ENCODE assay signal across 23 cellular contexts in genomic region chr1:18603212-18603852, GRCh38. TPM values are rescaled to one million over a fixed set of nuclear protein-coding genes. Genes with fewer than 3 reads are reported as not detected.
DNase-seq lines count a peak whose midpoint lies in the region; ATAC-seq, FAIRE-seq and TF ChIP-seq lines count a peak whose summit lies in the region.
"Had no signal": no experiment of that assay in that cellular context is flagged by ENCODE, and none has a peak within 500 bp of the region (broad histone marks: within the 10 kb centered on the region; RNA-seq: fewer than 3 reads in every experiment).

No MANE protein-coding gene starts in this region.

- no peak overlapping the region for H3K56ac ChIP-seq in H1 (replicated peaks; ENCODE audit: insufficient read length, low read depth, low read length)

- TF ChIP-seq RAD21 in H1 (IDR thresholded peaks at IDR 0.05 in 1 of 2, conservative IDR thresholded peaks at IDR 0.05 in 1 of 2; ENCODE audit: low read depth in 2 of 2, low read length in 2 of 2): no peak

- H3K18ac ChIP-seq in H1 (ENCODE audit: extremely low read depth, low read length) (no peak overlapping the region; the same call in 1 of the 2 replicates), trophoblast cell (ENCODE audit: low read length) (no peak overlapping the region)

- H3K4me1 Mint-ChIP-seq in activated CD8-positive, alpha-beta T cell treated with anti-CD3 and anti-CD28 coated beads for 36 hours (ENCODE audit: low read depth): no peaks in the 10 kb centered on the region
- H3K4me1 Mint-ChIP-seq in activated CD8-positive, alpha-beta T cell treated with anti-CD3 and anti-CD28 coated beads, Interleukin-2, amount 10 ng/mL, durations not matched to agents 7 days and 5 days (ENCODE audit: low read depth): no peaks in the 10 kb centered on the region
- H3K4me1 Mint-ChIP-seq in stimulated activated naive B cell treated with anti-CD40 and anti-IgM and Interleukin-4, amounts not matched to agents 10 μg/mL and 1 μg/mL and 100 μg/mL, for 72 hours: no peaks in the 10 kb centered on the region
- H3K4me1 Mint-ChIP-seq: CD4-positive, CD25-positive, alpha-beta regulatory T cell had no signal

- H2AK5ac ChIP-seq in H1 (ENCODE audit: low read depth, low read length) (no peak overlapping the region), trophoblast cell (ENCODE audit: low read length) (no peak overlapping the region)

- H4K5ac ChIP-seq in H1 (ENCODE audit: insufficient read length, low read depth, low read length): no peak overlapping the region

- H3K23me2 ChIP-seq in H1 (ENCODE audit: low read depth, low read length): no peaks in the 10 kb centered on the region; the same call in 1 of the 2 replicates

- TF ChIP-seq EP300 in H1 (IDR thresholded peaks at IDR 0.05; ENCODE audit: borderline replicate concordance in 1 of 2, low read depth in 2 of 2, low read length in 2 of 2): no peak

- H3K27me3 ChIP-seq in H1 (replicated peaks in 1 of 4; ENCODE audit: control insufficient read depth in 3 of 4, extremely low read depth in 1 of 4, insufficient read depth in 3 of 4, low read length in 3 of 4) (peaks cover 0 to 4% (median 0%) of the 10 kb centered on the region in 4 experiments; a peak in 3 of 7 replicates), trophoblast cell (ENCODE audit: insufficient read depth, low read length) (no peaks in the 10 kb centered on the region)
- H3K27me3 ChIP-seq: BE2C had no signal

- H2AFZ ChIP-seq in H1 (ENCODE audit: low read length) (no peak overlapping the region), trophoblast cell (ENCODE audit: insufficient read depth, low read length, poor library complexity) (no peak overlapping the region)
- H2AFZ ChIP-seq: GM23248 had no signal

- H4K91ac ChIP-seq in H1 (replicated peaks; ENCODE audit: insufficient read length, low read length): no peak overlapping the region
- H4K91ac ChIP-seq in trophoblast cell (ENCODE audit: low read depth, low read length): no peak overlapping the region

- H3K23ac ChIP-seq in H1 (ENCODE audit: insufficient read length) (no peak overlapping the region), trophoblast cell (ENCODE audit: low read length) (no peak overlapping the region)

- H3K4me2 ChIP-seq in H1 (ENCODE audit: insufficient read depth in 1 of 2, low read depth in 2 of 2, low read length in 2 of 2) (peak overlapping the region in 1 of 2 experiments; percentile 10; a peak in 2 of 4 replicates), trophoblast cell (ENCODE audit: low read length) (no peak overlapping the region)

- POLR2A ChIA-PET in activated CD8-positive, alpha-beta T cell treated with anti-CD3 and anti-CD28 coated beads for 36 hours (lab: Charles Lee): no interaction called here
- POLR2A ChIA-PET in activated CD8-positive, alpha-beta T cell treated with anti-CD3 and anti-CD28 coated beads, Interleukin-2, amount 10 ng/mL, durations not matched to agents 7 days and 5 days (lab: Charles Lee): interaction anchor here (0.9 kb wide), 1 partner anchor 22 kb away, joined by 3 read pairs; no protein-coding TSS in a partner anchor
- POLR2A ChIA-PET in HEK293 (lab: Yijun Ruan, JAX): no interaction called here
- POLR2A ChIA-PET in H1 (lab: Charles Lee; ENCODE audit: partially characterized antibody): interaction anchor here (0.7 to 0.9 kb wide), 2 partner anchors 31 to 76 kb away, joined by 4 read pairs; no protein-coding TSS in a partner anchor

- no peaks in the 10 kb centered on the region for H3K79me2 ChIP-seq in H1 (ENCODE audit: control insufficient read depth in 1 of 2, insufficient read depth in 2 of 2, low read length in 2 of 2)
- no peaks in the 10 kb centered on the region for H3K79me2 ChIP-seq in trophoblast cell (ENCODE audit: control insufficient read depth, insufficient read depth, low read length, poor library complexity)

- FAIRE-seq in H1 (lab: Jason Lieb, UNC): no peak
- FAIRE-seq: GM12878 had no signal

- H3K27ac Mint-ChIP-seq in activated CD8-positive, alpha-beta T cell treated with anti-CD3 and anti-CD28 coated beads for 36 hours: no peak overlapping the region
- H3K27ac Mint-ChIP-seq in activated CD8-positive, alpha-beta T cell treated with anti-CD3 and anti-CD28 coated beads, Interleukin-2, amount 10 ng/mL, durations not matched to agents 7 days and 5 days: no peak overlapping the region
- no peak overlapping the region for H3K27ac Mint-ChIP-seq in stimulated activated naive B cell treated with anti-CD40 and anti-IgM and Interleukin-4, amounts not matched to agents 10 μg/mL and 1 μg/mL and 100 μg/mL, for 72 hours
- H3K27ac Mint-ChIP-seq: CD4-positive, CD25-positive, alpha-beta regulatory T cell had no signal

- H3K4me3 ChIP-seq in HEK293 (ENCODE audit: low read depth, low read length): no peak overlapping the region
- H3K4me3 ChIP-seq in H1 (ENCODE audit: extremely low read depth in 1 of 4, insufficient read depth in 2 of 4, low read depth in 3 of 4, low read length in 4 of 4): no peak overlapping the region
- no peak overlapping the region for H3K4me3 ChIP-seq in trophoblast cell (ENCODE audit: low read depth, low read length)
- H3K4me3 ChIP-seq: GM12878, GM23248 had no signal

- H3K79me1 ChIP-seq in H1 (ENCODE audit: low read depth, low read length) (no peaks in the 10 kb centered on the region), trophoblast cell (ENCODE audit: low read length) (no peaks in the 10 kb centered on the region)

- no peak overlapping the region for H2BK15ac ChIP-seq in H1 (ENCODE audit: low read length)

- no peak overlapping the region for H3K27ac ChIP-seq in HEK293 (ENCODE audit: extremely low read depth, low read depth, low read length)
- no peak overlapping the region for H3K27ac ChIP-seq in H1 (ENCODE audit: low read depth, low read length)
- H3K27ac ChIP-seq in trophoblast cell (ENCODE audit: low read depth, low read length): no peak overlapping the region
- H3K27ac ChIP-seq: GM23248 had no signal

- 61% methylated on average over 12 of the region's 13 CpGs; no CpG with 5 or more reads in 1 of the 2 experiments for WGBS in H1 (ENCODE audit: extremely low coverage in 1 of 2, insufficient coverage in 1 of 2, insufficient read length in 1 of 2, insufficient replicate concordance in 2 of 2, low coverage in 1 of 2, low lambda C conversion rate in 2 of 2, missing lambda C conversion rate in 1 of 2), 2 experiments
- WGBS in trophoblast cell (ENCODE audit: extremely low coverage, insufficient coverage, insufficient read length): no CpG with 5 or more reads among the region's 13 CpGs

- CTCF ChIA-PET in activated CD8-positive, alpha-beta T cell treated with anti-CD3 and anti-CD28 coated beads for 36 hours (lab: Charles Lee): interaction anchor here (1.4 to 1.5 kb wide), 3 partner anchors 22 to 216 kb away, joined by 3 to 5 read pairs (median 4); no protein-coding TSS in a partner anchor
- CTCF ChIA-PET in activated CD8-positive, alpha-beta T cell treated with anti-CD3 and anti-CD28 coated beads, Interleukin-2, amount 10 ng/mL, durations not matched to agents 7 days and 5 days (lab: Charles Lee): interaction anchor here (1.1 to 1.7 kb wide), 4 partner anchors 15 to 281 kb away, joined by 3 to 5 read pairs (median 3); no protein-coding TSS in a partner anchor
- CTCF ChIA-PET in HEK293 (lab: Yijun Ruan, JAX) (interaction anchor here (0.6 to 2.2 kb wide), 7 partner anchors 10 to 403 kb away, joined by 3 to 9 read pairs (median 4); no protein-coding TSS in a partner anchor), H1 (lab: Charles Lee; ENCODE audit: partially characterized antibody) (interaction anchor here (0.8 to 2.2 kb wide), 19 partner anchors 9 to 281 kb away, joined by 3 to 21 read pairs (median 4); partner anchors contain the start of gene PAX7)

- no peak for TF ChIP-seq POLR2A in H1 (IDR thresholded peaks at IDR 0.05; ENCODE audit: control extremely low read depth in 1 of 2, low read depth in 2 of 2, low read length in 2 of 2)

- H4K8ac ChIP-seq in H1 (ENCODE audit: extremely low read depth, insufficient read depth, low read length): 0 out of 2 replicates have a peak overlapping the region, but pooled peaks have one; percentile 20
- H4K8ac ChIP-seq in trophoblast cell (ENCODE audit: low read depth, low read length): no peak overlapping the region

- H3K4me3 Mint-ChIP-seq in activated CD8-positive, alpha-beta T cell treated with anti-CD3 and anti-CD28 coated beads for 36 hours: no peak overlapping the region
- H3K4me3 Mint-ChIP-seq in activated CD8-positive, alpha-beta T cell treated with anti-CD3 and anti-CD28 coated beads, Interleukin-2, amount 10 ng/mL, durations not matched to agents 7 days and 5 days: no peak overlapping the region
- H3K4me3 Mint-ChIP-seq in stimulated activated naive B cell treated with anti-CD40 and anti-IgM and Interleukin-4, amounts not matched to agents 10 μg/mL and 1 μg/mL and 100 μg/mL, for 72 hours: no peak overlapping the region
- H3K4me3 Mint-ChIP-seq: CD4-positive, CD25-positive, alpha-beta regulatory T cell had no signal

- H3K36me3 ChIP-seq in HEK293 (ENCODE audit: control insufficient read depth in 2 of 2, insufficient read depth in 1 of 2, low read length in 2 of 2) (no peaks in the 10 kb centered on the region), H1 (ENCODE audit: control insufficient read depth in 2 of 4, insufficient read depth in 4 of 4, low read length in 3 of 4) (no peaks in the 10 kb centered on the region), trophoblast cell (ENCODE audit: control insufficient read depth in 1 of 2, insufficient read depth in 2 of 2, low read length in 2 of 2) (no peaks in the 10 kb centered on the region)
- H3K36me3 ChIP-seq: BE2C had no signal

- no peaks in the 10 kb centered on the region for H4K20me1 ChIP-seq in H1 (replicated peaks in 1 of 2; ENCODE audit: control insufficient read depth in 1 of 2, insufficient read depth in 2 of 2, low read length in 2 of 2)

- H2BK120ac ChIP-seq in H1 (replicated peaks; ENCODE audit: low read depth, low read length) (no peak overlapping the region), trophoblast cell (ENCODE audit: insufficient read depth, low read length, poor library complexity) (no peak overlapping the region)

- peaks cover 8% of the 10 kb centered on the region for H3K27me3 Mint-ChIP-seq in activated CD8-positive, alpha-beta T cell treated with anti-CD3 and anti-CD28 coated beads for 36 hours
- H3K27me3 Mint-ChIP-seq in activated CD8-positive, alpha-beta T cell treated with anti-CD3 and anti-CD28 coated beads, Interleukin-2, amount 10 ng/mL, durations not matched to agents 7 days and 5 days (ENCODE audit: low read depth): peaks cover 7% of the 10 kb centered on the region
- H3K27me3 Mint-ChIP-seq in stimulated activated naive B cell treated with anti-CD40 and anti-IgM and Interleukin-4, amounts not matched to agents 10 μg/mL and 1 μg/mL and 100 μg/mL, for 72 hours: peaks cover 20 to 26% of the 10 kb centered on the region in 2 donors

- H2BK12ac ChIP-seq in H1 (ENCODE audit: low read depth, low read length): 0 out of 2 replicates have a peak overlapping the region, but pooled peaks have one; percentile 82
- H2BK12ac ChIP-seq in trophoblast cell (ENCODE audit: low read length): no peak overlapping the region

- H2BK5ac ChIP-seq in H1 (ENCODE audit: low read depth, low read length): no peak overlapping the region
- no peak overlapping the region for H2BK5ac ChIP-seq in trophoblast cell (ENCODE audit: low read depth, low read length, poor library complexity)

- intact Hi-C loops in activated CD8-positive, alpha-beta T cell treated with anti-CD3 and anti-CD28 coated beads for 36 hours (cut with micrococcal nuclease): no loop called here

- H3K9me3 Mint-ChIP-seq in activated CD8-positive, alpha-beta T cell treated with anti-CD3 and anti-CD28 coated beads for 36 hours: no peaks in the 10 kb centered on the region
- H3K9me3 Mint-ChIP-seq in activated CD8-positive, alpha-beta T cell treated with anti-CD3 and anti-CD28 coated beads, Interleukin-2, amount 10 ng/mL, durations not matched to agents 7 days and 5 days (ENCODE audit: insufficient read depth): no peaks in the 10 kb centered on the region
- no peaks in the 10 kb centered on the region for H3K9me3 Mint-ChIP-seq in stimulated activated naive B cell treated with anti-CD40 and anti-IgM and Interleukin-4, amounts not matched to agents 10 μg/mL and 1 μg/mL and 100 μg/mL, for 72 hours

- H3K4ac ChIP-seq in H1 (replicated peaks; ENCODE audit: insufficient read length, low read depth, low read length) (peak overlapping the region; percentile 45), trophoblast cell (ENCODE audit: low read depth, low read length) (no peak overlapping the region)

- no peak overlapping the region for H4K12ac ChIP-seq in trophoblast cell (ENCODE audit: low read depth, low read length)

- TF ChIP-seq CTCF in activated CD8-positive, alpha-beta T cell treated with anti-CD3 and anti-CD28 coated beads for 36 hours (IDR thresholded peaks at IDR 0.05): no peak
- TF ChIP-seq CTCF in HEK293 (tag by site-specific recombination; IDR thresholded peaks at IDR 0.05) (no peak), H1 (IDR thresholded peaks at IDR 0.05; ENCODE audit: control extremely low read depth in 1 of 3, insufficient read depth in 1 of 3, low read depth in 1 of 3, low read length in 3 of 3) (no peak)

- H3K36me3 Mint-ChIP-seq in activated CD8-positive, alpha-beta T cell treated with anti-CD3 and anti-CD28 coated beads for 36 hours (ENCODE audit: low read depth): no peaks in the 10 kb centered on the region
- no peaks in the 10 kb centered on the region for H3K36me3 Mint-ChIP-seq in activated CD8-positive, alpha-beta T cell treated with anti-CD3 and anti-CD28 coated beads, Interleukin-2, amount 10 ng/mL, durations not matched to agents 7 days and 5 days (ENCODE audit: low read depth)
- no peaks in the 10 kb centered on the region for H3K36me3 Mint-ChIP-seq in stimulated activated naive B cell treated with anti-CD40 and anti-IgM and Interleukin-4, amounts not matched to agents 10 μg/mL and 1 μg/mL and 100 μg/mL, for 72 hours
- H3K36me3 Mint-ChIP-seq: CD4-positive, CD25-positive, alpha-beta regulatory T cell had no signal

- ATAC-seq in activated CD8-positive, alpha-beta T cell treated with anti-CD3 and anti-CD28 coated beads for 36 hours: peak; percentile 4
- no peak for ATAC-seq in activated CD8-positive, alpha-beta T cell treated with anti-CD3 and anti-CD28 coated beads, Interleukin-2, amount 10 ng/mL, durations not matched to agents 7 days and 5 days
- ATAC-seq in stimulated activated naive B cell treated with anti-CD40 and anti-IgM and Interleukin-4, amounts not matched to agents 10 μg/mL and 1 μg/mL and 100 μg/mL, for 72 hours (replicated peaks): peak; percentile 7 to 41
- ATAC-seq: GM12878 had no signal

- H3K4me1 ChIP-seq in HEK293 (ENCODE audit: control insufficient read depth, insufficient read depth, low read length) (no peaks in the 10 kb centered on the region), H1 (replicated peaks in 1 of 4; ENCODE audit: control insufficient read depth in 3 of 4, insufficient read depth in 4 of 4, low read length in 3 of 4) (peaks cover 0 to 12% (median 4%) of the 10 kb centered on the region in 4 experiments; a peak in 5 of 7 replicates), trophoblast cell (ENCODE audit: control insufficient read depth in 1 of 2, insufficient read depth in 2 of 2, low read length in 2 of 2) (no peaks in the 10 kb centered on the region)
- H3K4me1 ChIP-seq: BE2C had no signal

- H3K9ac ChIP-seq in H1 (replicated peaks in 1 of 4; ENCODE audit: extremely low read depth in 1 of 4, low read depth in 3 of 4, low read length in 3 of 4) (no peak overlapping the region), trophoblast cell (ENCODE audit: low read length) (no peak overlapping the region)
- H3K9ac ChIP-seq: GM23248 had no signal

- H3K14ac ChIP-seq in H1 (ENCODE audit: insufficient read length) (no peak overlapping the region), trophoblast cell (ENCODE audit: low read length) (no peak overlapping the region)

- H2BK20ac ChIP-seq in H1 (ENCODE audit: low read length): no peak overlapping the region; the same call in 1 of the 2 replicates

- DNase-seq in activated CD8-positive, alpha-beta T cell treated with anti-CD3 and anti-CD28 coated beads for 36 hours: no peak
- DNase-seq in activated CD8-positive, alpha-beta T cell treated with anti-CD3 and anti-CD28 coated beads, Interleukin-2, amount 10 ng/mL, durations not matched to agents 7 days and 5 days: no peak
- DNase-seq in H1 (ENCODE audit: low read depth in 1 of 2, low spot score in 2 of 2): no peak
- no peak for DNase-seq in stimulated activated naive B cell treated with anti-CD40 and anti-IgM and Interleukin-4, amounts not matched to agents 10 μg/mL and 1 μg/mL and 100 μg/mL, for 72 hours
- no peak for DNase-seq in DMS153 treated with DMSO at 0.1 percent for 48 hours (lab: John Stamatoyannopoulos, UW; ENCODE audit: unreplicated experiment)
- DNase-seq in trophoblast cell: no peak
- no peak for DNase-seq in NCI-H526 treated with DMSO at 0.1 percent for 48 hours (lab: John Stamatoyannopoulos, UW)
- DNase-seq: 8988T, BE2C, COR-L47, DMS 273 treated with DMSO at 0.1 percent for 48 hours, GF-D8, KG1, NCI-H1105 treated with DMSO at 0.1 percent for 48 hours, NCI-H187, NCI-H2107, NCI-H226, NCI-H524, Right ventricle myocardium superior had no signal

- H3K9me3 ChIP-seq in HEK293 (ENCODE audit: control insufficient read depth, insufficient read depth, low read depth, low read length): no peaks in the 10 kb centered on the region
- no peaks in the 10 kb centered on the region for H3K9me3 ChIP-seq in H1 (ENCODE audit: insufficient read depth in 2 of 2, low read depth in 1 of 2, low read length in 1 of 2)
- H3K9me3 ChIP-seq in trophoblast cell (ENCODE audit: insufficient read depth, low read depth, low read length): peaks cover 1% of the 10 kb centered on the region
- H3K9me3 ChIP-seq: BE2C had no signal

RNA-seq across cellular contexts. Expression of gene PAX7, which starts 27.3 kb away (rescaled TPM):
- not detected for total RNA-seq in activated CD8-positive, alpha-beta T cell treated with anti-CD3 and anti-CD28 coated beads for 36 hours
- not detected for total RNA-seq in activated CD8-positive, alpha-beta T cell treated with anti-CD3 and anti-CD28 coated beads, Interleukin-2, amount 10 ng/mL, durations not matched to agents 7 days and 5 days
- total RNA-seq in H1 (2021; fragmentation: NEBNext Ultra II Directional; extraction: Animal tissue kit (Norgen Biotek cat#: 25700)): not detected in 2 replicates
- 0.02 TPM in 1 of 2 replicates, not detected in the other for polyA plus RNA-seq in H1 (2011; rRNA removed)
- 0.03 TPM for polyA plus RNA-seq in H1 (2011; cell fraction: cytosol; rRNA removed)
- polyA plus RNA-seq in H1 (2011; cell fraction: nucleus; rRNA removed): 0.03 TPM
- polyA plus RNA-seq in H1 (2012, experiment 1 of 2): 0.03 to 0.08 TPM in 2 of 4 replicates, not detected in the others
- 0.07 TPM for polyA plus RNA-seq in H1 (2012, experiment 2 of 2)
- polyA plus RNA-seq in H1 (2013, experiment 1 of 2): 0.02 TPM
- 0.02 TPM for polyA plus RNA-seq in H1 (2013, experiment 2 of 2)
- 0.13 TPM in 1 of 2 replicates, not detected in the other for polyA minus RNA-seq in H1 (2011; rRNA and poly(A)+ RNA removed)
- not detected for polyA minus RNA-seq in H1 (2011; cell fraction: cytosol; rRNA and poly(A)+ RNA removed)
- polyA minus RNA-seq in H1 (2011; cell fraction: nucleus; rRNA and poly(A)+ RNA removed): 0.40 TPM
- 0.01 TPM in 1 of 2 replicates, not detected in the other for polyA plus RNA-seq in trophoblast cell (2013)
- total RNA-seq: CD4-positive, CD25-positive, alpha-beta regulatory T cell; GM12878; GM23248; Right ventricle myocardium superior had no signal
- polyA plus RNA-seq: CD4-positive, CD25-positive, alpha-beta regulatory T cell; GM12878; GM23248 had no signal

Comparison
In these comparisons a context has a peak if more than half of its experiments do, and no peak if none do; other contexts are left out.
1. POLR2A ChIA-PET loops: an anchor here in activated CD8-positive, alpha-beta T cell treated with anti-CD3 and anti-CD28 coated beads, Interleukin-2, amount 10 ng/mL, durations not matched to agents 7 days and 5 days (0.9 kb wide) and H1 (0.7 to 0.9 kb wide); none called in activated CD8-positive, alpha-beta T cell treated with anti-CD3 and anti-CD28 coated beads for 36 hours and HEK293.